15 cellular contexts compared by ENCODE assay signal in genomic region chr15:66404122-66404521, GRCh38. TPM values are rescaled to one million over a fixed set of nuclear protein-coding genes. Genes with fewer than 3 reads are reported as not detected.
DNase-seq lines count a peak whose midpoint lies in the region; ATAC-seq and TF ChIP-seq lines count a peak whose summit lies in the region.
"Had no signal": no experiment of that assay in that cellular context is flagged by ENCODE, and none has a peak within 500 bp of the region (broad histone marks: within the 10 kb centered on the region; RNA-seq: fewer than 3 reads in every experiment).

No MANE protein-coding gene starts in this region.

- H3K27me3 Mint-ChIP-seq in T-helper 1 cell treated with Interleukin-12 subunit alpha and Interleukin-12 subunit beta and Interleukin-4 antibody, amounts not matched to agents 30 μg/mL and 1 μg/mL, for 36 hours (ENCODE audit: low read depth), result no peaks in the 10 kb centered on the region
- no peaks in the 10 kb centered on the region for H3K27me3 Mint-ChIP-seq in dendritic cell treated with granulocyte-macrophage colony-stimulating factor and Interleukin-4, amounts not matched to agents 40 ng/mL and 50 ng/mL, for 4 days
- H3K27me3 Mint-ChIP-seq in neural crest cell (ENCODE audit: low read depth) (no peaks in the 10 kb centered on the region), HFFc6 (ENCODE audit: insufficient read depth) (no peaks in the 10 kb centered on the region; the same call in 1 of the 2 replicates)
- H3K27me3 Mint-ChIP-seq: activated CD4-positive, alpha-beta memory T cell treated with anti-CD3 and anti-CD28 coated beads for 36 hours had no signal

- no peak for DNase-seq in T-helper 1 cell
- DNase-seq in neural crest cell (ENCODE audit: low read depth, low spot score), result no peak
- DNase-seq in LoVo (ENCODE audit: low spot score), result no peak
- DNase-seq in HFFc6, result no peak
- DNase-seq: activated CD4-positive, alpha-beta memory T cell treated with anti-CD3 and anti-CD28 coated beads for 36 hours; foreskin fibroblast; NCI-H2107; T-helper 9 cell had no signal

- peaks cover 23% of the 10 kb centered on the region for H3K36me3 Mint-ChIP-seq in T-helper 1 cell treated with Interleukin-12 subunit alpha and Interleukin-12 subunit beta and Interleukin-4 antibody, amounts not matched to agents 30 μg/mL and 1 μg/mL, for 36 hours (ENCODE audit: low read depth)
- H3K36me3 Mint-ChIP-seq in dendritic cell treated with granulocyte-macrophage colony-stimulating factor and Interleukin-4, amounts not matched to agents 40 ng/mL and 50 ng/mL, for 4 days (ENCODE audit: low read depth), result peaks cover 31% of the 10 kb centered on the region
- H3K36me3 Mint-ChIP-seq in neural crest cell (ENCODE audit: low read depth), result no peaks in the 10 kb centered on the region
- peaks cover 6% of the 10 kb centered on the region for H3K36me3 Mint-ChIP-seq in HFFc6 (ENCODE audit: low read depth)

- H3K27ac Mint-ChIP-seq in T-helper 1 cell treated with Interleukin-12 subunit alpha and Interleukin-12 subunit beta and Interleukin-4 antibody, amounts not matched to agents 30 μg/mL and 1 μg/mL, for 36 hours, result no peak overlapping the region
- H3K27ac Mint-ChIP-seq in dendritic cell treated with granulocyte-macrophage colony-stimulating factor and Interleukin-4, amounts not matched to agents 40 ng/mL and 50 ng/mL, for 4 days, result peak overlapping the region; percentile 8
- H3K27ac Mint-ChIP-seq in neural crest cell (ENCODE audit: unreplicated experiment), result peak overlapping the region; percentile 48
- H3K27ac Mint-ChIP-seq in HFFc6, result no peak overlapping the region
- H3K27ac Mint-ChIP-seq: activated CD4-positive, alpha-beta memory T cell treated with anti-CD3 and anti-CD28 coated beads for 36 hours had no signal

- H3K4me3 ChIP-seq in HUES6 (ENCODE audit: low read depth, low read length), result 0 out of 2 replicates have a peak overlapping the region, but pooled peaks have one; percentile 10
- H3K4me3 ChIP-seq: prostate gland, thoracic aorta had no signal

- H3K9me3 Mint-ChIP-seq in T-helper 1 cell treated with Interleukin-12 subunit alpha and Interleukin-12 subunit beta and Interleukin-4 antibody, amounts not matched to agents 30 μg/mL and 1 μg/mL, for 36 hours, result no peaks in the 10 kb centered on the region
- H3K9me3 Mint-ChIP-seq in dendritic cell treated with granulocyte-macrophage colony-stimulating factor and Interleukin-4, amounts not matched to agents 40 ng/mL and 50 ng/mL, for 4 days, result no peaks in the 10 kb centered on the region
- H3K9me3 Mint-ChIP-seq in neural crest cell (no peaks in the 10 kb centered on the region), HFFc6 (no peaks in the 10 kb centered on the region)
- H3K9me3 Mint-ChIP-seq: activated CD4-positive, alpha-beta memory T cell treated with anti-CD3 and anti-CD28 coated beads for 36 hours had no signal

- H3K36me3 ChIP-seq in HUES6 (ENCODE audit: control insufficient read depth, insufficient read depth, low read length), result no peaks in the 10 kb centered on the region
- H3K36me3 ChIP-seq: prostate gland, thoracic aorta had no signal

- intact Hi-C loops in dendritic cell treated with granulocyte-macrophage colony-stimulating factor and Interleukin-4, amounts not matched to agents 40 ng/mL and 50 ng/mL, for 4 days (cut with micrococcal nuclease), result no loop called here

- no peak for ATAC-seq in GM19463 (IDR thresholded peaks at IDR 0.05; ENCODE audit: unreplicated experiment)

- peaks cover 74% of the 10 kb centered on the region for H3K4me1 Mint-ChIP-seq in T-helper 1 cell treated with Interleukin-12 subunit alpha and Interleukin-12 subunit beta and Interleukin-4 antibody, amounts not matched to agents 30 μg/mL and 1 μg/mL, for 36 hours (ENCODE audit: low read depth)
- H3K4me1 Mint-ChIP-seq in dendritic cell treated with granulocyte-macrophage colony-stimulating factor and Interleukin-4, amounts not matched to agents 40 ng/mL and 50 ng/mL, for 4 days (ENCODE audit: low read depth), result peaks cover 85% of the 10 kb centered on the region
- H3K4me1 Mint-ChIP-seq in neural crest cell (peaks cover 71% of the 10 kb centered on the region), HFFc6 (ENCODE audit: low read depth) (peaks cover 47% of the 10 kb centered on the region)

- no peak overlapping the region for H3K9ac ChIP-seq in HUES6 (ENCODE audit: low read length)

- TF ChIP-seq CTCF in neural crest cell (conservative IDR thresholded peaks at IDR 0.05) (no peak), HFFc6 (IDR thresholded peaks at IDR 0.05) (no peak)

- no peaks in the 10 kb centered on the region for H3K9me3 ChIP-seq in HUES6 (ENCODE audit: control insufficient read depth, insufficient read depth, low read depth, low read length)
- H3K9me3 ChIP-seq: prostate gland, thoracic aorta had no signal

- no peaks in the 10 kb centered on the region for H3K27me3 ChIP-seq in HUES6 (ENCODE audit: control insufficient read depth, insufficient read depth, low read length)

- peak overlapping the region; percentile 33 for H3K27ac ChIP-seq in HUES6 (ENCODE audit: low read depth, low read length)
- H3K27ac ChIP-seq: 22Rv1, prostate gland had no signal

- peaks cover 57% of the 10 kb centered on the region for H3K4me1 ChIP-seq in HUES6 (ENCODE audit: control insufficient read depth, insufficient read depth, low read length)
- H3K4me1 ChIP-seq: prostate gland had no signal

- peak overlapping the region; percentile 74 for H3K4me3 Mint-ChIP-seq in T-helper 1 cell treated with Interleukin-12 subunit alpha and Interleukin-12 subunit beta and Interleukin-4 antibody, amounts not matched to agents 30 μg/mL and 1 μg/mL, for 36 hours
- H3K4me3 Mint-ChIP-seq in dendritic cell treated with granulocyte-macrophage colony-stimulating factor and Interleukin-4, amounts not matched to agents 40 ng/mL and 50 ng/mL, for 4 days, result no peak overlapping the region
- H3K4me3 Mint-ChIP-seq in neural crest cell, result peak overlapping the region; percentile 27
- H3K4me3 Mint-ChIP-seq in HFFc6, result no peak overlapping the region
- H3K4me3 Mint-ChIP-seq: activated CD4-positive, alpha-beta memory T cell treated with anti-CD3 and anti-CD28 coated beads for 36 hours had no signal

RNA-seq across cellular contexts. Expression of gene MAP2K1, which starts 17.4 kb away (rescaled TPM):
- 43.3 and 43.4 TPM in 2 replicates for total RNA-seq in neural crest cell
- 10 to 100 TPM; 45.2 to 64.7 (median 49.5) TPM for total RNA-seq in HFFc6 (2021; fragmentation: NEBNext Ultra II Directional; extraction: Animal tissue kit (Norgen Biotek cat#: 25700))

RNA-seq across cellular contexts. Expression of gene TIPIN, which starts 47.6 kb away (rescaled TPM):
- total RNA-seq in neural crest cell, result 23.4 and 23.7 TPM in 2 replicates
- 10 to 100 TPM in 5 of 6 experiments, 1 to 10 TPM in 1; 7.8 to 15.7 (median 14.4) TPM for total RNA-seq in HFFc6 (2021; fragmentation: NEBNext Ultra II Directional; extraction: Animal tissue kit (Norgen Biotek cat#: 25700))

Comparison
In these comparisons a context has a peak if more than half of its experiments do, and no peak if none do; other contexts are left out.
1. H3K27ac Mint-ChIP-seq: peak in dendritic cell treated with granulocyte-macrophage colony-stimulating factor and Interleukin-4, amounts not matched to agents 40 ng/mL and 50 ng/mL, for 4 days (single experiment) and neural crest cell (single experiment); none in T-helper 1 cell treated with Interleukin-12 subunit alpha and Interleukin-12 subunit beta and Interleukin-4 antibody, amounts not matched to agents 30 μg/mL and 1 μg/mL, for 36 hours (single experiment) and HFFc6 (single experiment).
2. H3K4me3 Mint-ChIP-seq: peak in T-helper 1 cell treated with Interleukin-12 subunit alpha and Interleukin-12 subunit beta and Interleukin-4 antibody, amounts not matched to agents 30 μg/mL and 1 μg/mL, for 36 hours (single experiment) and neural crest cell (single experiment); none in dendritic cell treated with granulocyte-macrophage colony-stimulating factor and Interleukin-4, amounts not matched to agents 40 ng/mL and 50 ng/mL, for 4 days (single experiment) and HFFc6 (single experiment).